22 cellular contexts compared by ENCODE assay signal in genomic region chrX:39361736-39362135, GRCh38.
A peak's percentile ranks its signal among the peaks of the same experiment; 100 is the strongest.
DNase-seq lines count a peak whose midpoint lies in the region; ATAC-seq and FAIRE-seq lines count a peak whose summit lies in the region.
"Had no signal": no experiment of that assay in that cellular context is flagged by ENCODE, and none has a peak within 500 bp of the region (broad histone marks: within the 10 kb centered on the region; RNA-seq: fewer than 3 reads in every experiment).

No MANE protein-coding gene starts in this region.

- H3K36me3 Mint-ChIP-seq in stimulated activated memory B cell treated with anti-CD40 and anti-IgM and Interleukin-4, amounts not matched to agents 10 μg/mL and 1 μg/mL and 100 μg/mL, for 72 hours: no peaks in the 10 kb centered on the region
- H3K36me3 Mint-ChIP-seq: memory B cell, WTC11 had no signal

- DNase-seq in GM23248 (peak; percentile 1), NCI-H2196 treated with DMSO at 0.1 percent for 48 hours (lab: John Stamatoyannopoulos, UW; ENCODE audit: unreplicated experiment) (peak; percentile 1), nucleus accumbens (lab: John Stamatoyannopoulos, UW) (peak in 33 of 56 donors; percentile 0 to 48 (median 14)), HTR-8/SVneo (ENCODE audit: insufficient read length, low spot score) (no peak)
- DNase-seq in activated CD4-positive, alpha-beta T cell treated with anti-CD3 and anti-CD28 coated beads, Interleukin-2, amount 50 U/mL, for 1 hour: no peak
- DNase-seq: activated naive CD4-positive, alpha-beta T cell treated with anti-CD3 and anti-CD28 coated beads, Interleukin-2, amount 50 U/mL, for 16 hours; HCEC 1CT; Kasumi-1; MV-4-11; NCI-H1930; NCI-H774; small intestine; T1000 had no signal

- no peaks in the 10 kb centered on the region for H3K4me1 Mint-ChIP-seq in stimulated activated memory B cell treated with anti-CD40 and anti-IgM and Interleukin-4, amounts not matched to agents 10 μg/mL and 1 μg/mL and 100 μg/mL, for 72 hours
- H3K4me1 Mint-ChIP-seq: memory B cell, WTC11 had no signal

- H3K27ac ChIP-seq in GM23248 (no peak overlapping the region), cingulate gyrus (ENCODE audit: low read depth, low read length) (peak overlapping the region; percentile 57)
- H3K27ac ChIP-seq: BLaER1 treated with 17β-estradiol and CSF1 and Interleukin-3, amounts not matched to agents 10 nM and 100 nM; thoracic aorta had no signal

- no peaks in the 10 kb centered on the region for H4K20me1 ChIP-seq in GM23248 (ENCODE audit: insufficient read depth)
- H4K20me1 ChIP-seq: BLaER1 treated with 17β-estradiol and CSF1 and Interleukin-3, amounts not matched to agents 10 nM and 100 nM had no signal

- H3K4me1 ChIP-seq in GM23248 (ENCODE audit: insufficient read depth): no peaks in the 10 kb centered on the region
- H3K4me1 ChIP-seq: BLaER1 treated with 17β-estradiol and CSF1 and Interleukin-3, amounts not matched to agents 10 nM and 100 nM had no signal

- in situ Hi-C loops in GM23248 (cut with MboI): loop anchor here (25.0 kb wide), 1 partner anchor 99 kb away; no protein-coding TSS in a partner anchor

- peaks cover 8% of the 10 kb centered on the region for H3K27me3 Mint-ChIP-seq in stimulated activated memory B cell treated with anti-CD40 and anti-IgM and Interleukin-4, amounts not matched to agents 10 μg/mL and 1 μg/mL and 100 μg/mL, for 72 hours
- H3K27me3 Mint-ChIP-seq: dendritic cell treated with granulocyte-macrophage colony-stimulating factor and Interleukin-4, amounts not matched to agents 40 ng/mL and 50 ng/mL, for 4 days had no signal

- H3K79me2 ChIP-seq in GM23248 (ENCODE audit: insufficient read depth): no peaks in the 10 kb centered on the region

- no peaks in the 10 kb centered on the region for H3K27me3 ChIP-seq in GM23248 (replicated peaks; ENCODE audit: insufficient read depth)
- H3K27me3 ChIP-seq: BLaER1 treated with 17β-estradiol and CSF1 and Interleukin-3, amounts not matched to agents 10 nM and 100 nM had no signal

- no peak overlapping the region for H3K4me2 ChIP-seq in GM23248 (ENCODE audit: unreplicated experiment)
- H3K4me2 ChIP-seq: BLaER1 treated with 17β-estradiol and CSF1 and Interleukin-3, amounts not matched to agents 10 nM and 100 nM had no signal

- H3K9ac ChIP-seq in GM23248: no peak overlapping the region
- H3K9ac ChIP-seq: BLaER1 treated with 17β-estradiol and CSF1 and Interleukin-3, amounts not matched to agents 10 nM and 100 nM had no signal

- no peak overlapping the region for H3K27ac Mint-ChIP-seq in stimulated activated memory B cell treated with anti-CD40 and anti-IgM and Interleukin-4, amounts not matched to agents 10 μg/mL and 1 μg/mL and 100 μg/mL, for 72 hours
- H3K27ac Mint-ChIP-seq: activated T-helper 1 cell treated with anti-CD3 and anti-CD28 coated beads, Interleukin-12 subunit alpha, Interleukin-12 subunit beta, Interleukin-2, Interleukin-4 antibody, amounts not matched to agents 30 ng/mL and 10 ng/mL and 1 ng/mL, durations not matched to agents 14 hours and 24 hours and 36 hours; dendritic cell treated with granulocyte-macrophage colony-stimulating factor and Interleukin-4, amounts not matched to agents 40 ng/mL and 50 ng/mL, for 4 days; memory B cell; WTC11 had no signal

- no peaks in the 10 kb centered on the region for H3K36me3 ChIP-seq in GM23248 (ENCODE audit: low read depth)
- H3K36me3 ChIP-seq: BLaER1 treated with 17β-estradiol and CSF1 and Interleukin-3, amounts not matched to agents 10 nM and 100 nM; thoracic aorta had no signal

- no peaks in the 10 kb centered on the region for H3K9me2 ChIP-seq in GM23248 (ENCODE audit: insufficient read depth)

- H3K4me3 Mint-ChIP-seq in stimulated activated memory B cell treated with anti-CD40 and anti-IgM and Interleukin-4, amounts not matched to agents 10 μg/mL and 1 μg/mL and 100 μg/mL, for 72 hours: no peak overlapping the region
- H3K4me3 Mint-ChIP-seq: activated T-helper 1 cell treated with anti-CD3 and anti-CD28 coated beads, Interleukin-12 subunit alpha, Interleukin-12 subunit beta, Interleukin-2, Interleukin-4 antibody, amounts not matched to agents 30 ng/mL and 10 ng/mL and 1 ng/mL, durations not matched to agents 14 hours and 24 hours and 36 hours; dendritic cell treated with granulocyte-macrophage colony-stimulating factor and Interleukin-4, amounts not matched to agents 40 ng/mL and 50 ng/mL, for 4 days; memory B cell; WTC11 had no signal

- no peak for FAIRE-seq in HTR-8/SVneo (lab: Jason Lieb, UNC)
- FAIRE-seq: small intestine had no signal

- no peak overlapping the region for H3K4me3 ChIP-seq in GM23248
- H3K4me3 ChIP-seq: BLaER1 treated with 17β-estradiol and CSF1 and Interleukin-3, amounts not matched to agents 10 nM and 100 nM; thoracic aorta had no signal

- ATAC-seq in GM19452 (IDR thresholded peaks at IDR 0.05; ENCODE audit: unreplicated experiment): no peak
- no peak for ATAC-seq in stimulated activated memory B cell treated with anti-CD40 and anti-IgM and Interleukin-4, amounts not matched to agents 10 μg/mL and 1 μg/mL and 100 μg/mL, for 72 hours
- ATAC-seq: WTC11 had no signal

- no peaks in the 10 kb centered on the region for H3F3A ChIP-seq in GM23248 (ENCODE audit: insufficient read depth)

- no peak overlapping the region for H2AFZ ChIP-seq in GM23248

- no peaks in the 10 kb centered on the region for H3K9me3 ChIP-seq in GM23248 (ENCODE audit: low read depth)
- H3K9me3 ChIP-seq: thoracic aorta had no signal

- no peaks in the 10 kb centered on the region for H3K9me3 Mint-ChIP-seq in stimulated activated memory B cell treated with anti-CD40 and anti-IgM and Interleukin-4, amounts not matched to agents 10 μg/mL and 1 μg/mL and 100 μg/mL, for 72 hours
- H3K9me3 Mint-ChIP-seq: activated T-helper 1 cell treated with anti-CD3 and anti-CD28 coated beads, Interleukin-12 subunit alpha, Interleukin-12 subunit beta, Interleukin-2, Interleukin-4 antibody, amounts not matched to agents 30 ng/mL and 10 ng/mL and 1 ng/mL, durations not matched to agents 14 hours and 24 hours and 36 hours; dendritic cell treated with granulocyte-macrophage colony-stimulating factor and Interleukin-4, amounts not matched to agents 40 ng/mL and 50 ng/mL, for 4 days; memory B cell had no signal

Comparison
In these comparisons a context has a peak if more than half of its experiments do, and no peak if none do; other contexts are left out.
1. DNase-seq: peak in GM23248 (single experiment), NCI-H2196 treated with DMSO at 0.1 percent for 48 hours (single experiment) and nucleus accumbens (33 of 56); none in HTR-8/SVneo (single experiment) and activated CD4-positive, alpha-beta T cell treated with anti-CD3 and anti-CD28 coated beads, Interleukin-2, amount 50 U/mL, for 1 hour (single experiment).